Comparison of ENCODE assay signal across 1 cellular context in the genomic region with DNA sequence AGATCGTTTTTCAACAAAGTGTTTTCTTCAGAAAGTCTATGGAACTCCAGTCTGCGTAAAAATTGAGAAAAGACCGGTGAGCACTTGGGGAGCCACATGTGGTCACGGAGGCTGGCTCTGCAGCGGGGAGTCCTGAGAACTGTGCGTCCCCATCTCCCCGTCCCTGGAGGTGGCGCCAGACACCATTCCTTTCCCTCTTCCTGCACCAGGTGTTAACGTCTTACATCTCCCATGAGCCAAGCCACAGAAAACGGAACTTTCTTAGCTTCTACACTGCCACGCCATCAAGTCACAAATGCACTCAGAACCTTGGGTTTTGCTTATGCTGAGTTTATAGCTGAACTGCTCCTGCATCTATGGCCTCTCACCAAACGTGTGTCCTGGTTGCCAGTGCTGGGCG.
TF ChIP-seq lines count a peak whose summit lies in the region.

No MANE protein-coding gene starts in this region.

TF ChIP-seq in HepG2, 621 proteins besides CTCF, POLR2A, EP300 and RAD21 (continued from another document):
- TF ChIP-seq FUBP1 (CRISPR knock-in tag; IDR thresholded peaks at IDR 0.05; ENCODE audit: borderline replicate concordance) (no peak), KMT2B (CRISPR knock-in tag; IDR thresholded peaks at IDR 0.05) (no peak), KLF9 (CRISPR knock-in tag; IDR thresholded peaks at IDR 0.05; ENCODE audit: low read depth) (no peak), MED13 (CRISPR knock-in tag; IDR thresholded peaks at IDR 0.05) (no peak), ZFP1 (CRISPR knock-in tag; IDR thresholded peaks at IDR 0.05) (no peak), PRPF4 (IDR thresholded peaks at IDR 0.05; ENCODE audit: low read depth, low read length, poor library complexity, severe bottlenecking) (peak; percentile 92), CENPX (CRISPR knock-in tag; IDR thresholded peaks at IDR 0.05) (no peak), RARG (CRISPR knock-in tag; IDR thresholded peaks at IDR 0.05; ENCODE audit: low read depth) (no peak), ZNF256 (CRISPR knock-in tag; conservative IDR thresholded peaks at IDR 0.05) (no peak), ZBTB38 (CRISPR knock-in tag; IDR thresholded peaks at IDR 0.05) (peak; percentile 100), HNRNPLL (IDR thresholded peaks at IDR 0.05; ENCODE audit: low read depth, low read length, poor library complexity, severe bottlenecking) (no peak), CREBL2 (CRISPR knock-in tag; IDR thresholded peaks at IDR 0.05; ENCODE audit: borderline replicate concordance) (no peak), PRMT3 (CRISPR knock-in tag; IDR thresholded peaks at IDR 0.05; ENCODE audit: borderline replicate concordance, low read depth) (no peak), RNF2 (conservative IDR thresholded peaks at IDR 0.05; ENCODE audit: low read depth) (no peak), BATF2 (CRISPR knock-in tag; IDR thresholded peaks at IDR 0.05) (no peak), CHCHD3 (CRISPR knock-in tag; IDR thresholded peaks at IDR 0.05) (no peak), PHF21A (CRISPR knock-in tag; IDR thresholded peaks at IDR 0.05) (no peak), ZNF317 (CRISPR knock-in tag; IDR thresholded peaks at IDR 0.05) (no peak), ZMYM4 (CRISPR knock-in tag; IDR thresholded peaks at IDR 0.05) (no peak), ZUFSP (CRISPR knock-in tag; IDR thresholded peaks at IDR 0.05; ENCODE audit: borderline replicate concordance) (no peak), GTF3A (CRISPR knock-in tag; conservative IDR thresholded peaks at IDR 0.05) (no peak), ZNF709 (CRISPR knock-in tag; IDR thresholded peaks at IDR 0.05) (no peak), EEA1 (CRISPR knock-in tag; IDR thresholded peaks at IDR 0.05; ENCODE audit: borderline replicate concordance) (no peak), MIER3 (CRISPR knock-in tag; IDR thresholded peaks at IDR 0.05; ENCODE audit: borderline replicate concordance) (no peak), ZNF83 (CRISPR knock-in tag; IDR thresholded peaks at IDR 0.05; ENCODE audit: borderline replicate concordance) (no peak), DDIT3 (CRISPR knock-in tag; IDR thresholded peaks at IDR 0.05) (no peak), SOX6 (IDR thresholded peaks at IDR 0.05) (no peak), SOX6 (CRISPR knock-in tag; IDR thresholded peaks at IDR 0.05) (0 out of 2 replicates have a peak, but pooled peaks have one; percentile 30), TMF1 (CRISPR knock-in tag; IDR thresholded peaks at IDR 0.05; ENCODE audit: low read depth) (no peak), TRIM24 (CRISPR knock-in tag; IDR thresholded peaks at IDR 0.05) (no peak), REXO4 (CRISPR knock-in tag; IDR thresholded peaks at IDR 0.05; ENCODE audit: borderline replicate concordance) (no peak), ZNF138 (CRISPR knock-in tag; IDR thresholded peaks at IDR 0.05; ENCODE audit: low read depth) (no peak), HIVEP1 (CRISPR knock-in tag; IDR thresholded peaks at IDR 0.05) (no peak), NCOA5 (CRISPR knock-in tag; IDR thresholded peaks at IDR 0.05) (no peak), ZNF24 (IDR thresholded peaks at IDR 0.05) (no peak), ZNF598 (CRISPR knock-in tag; IDR thresholded peaks at IDR 0.05; ENCODE audit: borderline replicate concordance) (no peak), MIER2 (CRISPR knock-in tag; IDR thresholded peaks at IDR 0.05) (no peak), ZNF615 (CRISPR knock-in tag; IDR thresholded peaks at IDR 0.05; ENCODE audit: borderline replicate concordance) (no peak), U2AF1 (optimal IDR thresholded peaks at IDR 0.05; ENCODE audit: low read depth, low read length) (no peak), CBX5 (CRISPR knock-in tag; IDR thresholded peaks at IDR 0.05; ENCODE audit: borderline replicate concordance) (0 out of 2 replicates have a peak, but pooled peaks have one; percentile 13), ZNF761 (CRISPR knock-in tag; conservative IDR thresholded peaks at IDR 0.05) (no peak), THYN1 (CRISPR knock-in tag; IDR thresholded peaks at IDR 0.05; ENCODE audit: borderline replicate concordance, low read depth) (no peak), ZNF230 (CRISPR knock-in tag; IDR thresholded peaks at IDR 0.05) (peak; percentile 50; the same call in 1 of the 2 replicates), ZNF710 (CRISPR knock-in tag; IDR thresholded peaks at IDR 0.05; ENCODE audit: borderline replicate concordance) (no peak), TCF12 (IDR thresholded peaks at IDR 0.05) (no peak), TCF12 (CRISPR knock-in tag; IDR thresholded peaks at IDR 0.05) (no peak)
- TF ChIP-seq, protein P1, sequence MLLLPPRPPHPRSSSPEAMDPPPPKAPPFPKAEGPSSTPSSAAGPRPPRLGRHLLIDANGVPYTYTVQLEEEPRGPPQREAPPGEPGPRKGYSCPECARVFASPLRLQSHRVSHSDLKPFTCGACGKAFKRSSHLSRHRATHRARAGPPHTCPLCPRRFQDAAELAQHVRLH (CRISPR knock-in tag; IDR thresholded peaks at IDR 0.05; ENCODE audit: borderline replicate concordance, low read depth), result no peak
- TF ChIP-seq, protein P2, sequence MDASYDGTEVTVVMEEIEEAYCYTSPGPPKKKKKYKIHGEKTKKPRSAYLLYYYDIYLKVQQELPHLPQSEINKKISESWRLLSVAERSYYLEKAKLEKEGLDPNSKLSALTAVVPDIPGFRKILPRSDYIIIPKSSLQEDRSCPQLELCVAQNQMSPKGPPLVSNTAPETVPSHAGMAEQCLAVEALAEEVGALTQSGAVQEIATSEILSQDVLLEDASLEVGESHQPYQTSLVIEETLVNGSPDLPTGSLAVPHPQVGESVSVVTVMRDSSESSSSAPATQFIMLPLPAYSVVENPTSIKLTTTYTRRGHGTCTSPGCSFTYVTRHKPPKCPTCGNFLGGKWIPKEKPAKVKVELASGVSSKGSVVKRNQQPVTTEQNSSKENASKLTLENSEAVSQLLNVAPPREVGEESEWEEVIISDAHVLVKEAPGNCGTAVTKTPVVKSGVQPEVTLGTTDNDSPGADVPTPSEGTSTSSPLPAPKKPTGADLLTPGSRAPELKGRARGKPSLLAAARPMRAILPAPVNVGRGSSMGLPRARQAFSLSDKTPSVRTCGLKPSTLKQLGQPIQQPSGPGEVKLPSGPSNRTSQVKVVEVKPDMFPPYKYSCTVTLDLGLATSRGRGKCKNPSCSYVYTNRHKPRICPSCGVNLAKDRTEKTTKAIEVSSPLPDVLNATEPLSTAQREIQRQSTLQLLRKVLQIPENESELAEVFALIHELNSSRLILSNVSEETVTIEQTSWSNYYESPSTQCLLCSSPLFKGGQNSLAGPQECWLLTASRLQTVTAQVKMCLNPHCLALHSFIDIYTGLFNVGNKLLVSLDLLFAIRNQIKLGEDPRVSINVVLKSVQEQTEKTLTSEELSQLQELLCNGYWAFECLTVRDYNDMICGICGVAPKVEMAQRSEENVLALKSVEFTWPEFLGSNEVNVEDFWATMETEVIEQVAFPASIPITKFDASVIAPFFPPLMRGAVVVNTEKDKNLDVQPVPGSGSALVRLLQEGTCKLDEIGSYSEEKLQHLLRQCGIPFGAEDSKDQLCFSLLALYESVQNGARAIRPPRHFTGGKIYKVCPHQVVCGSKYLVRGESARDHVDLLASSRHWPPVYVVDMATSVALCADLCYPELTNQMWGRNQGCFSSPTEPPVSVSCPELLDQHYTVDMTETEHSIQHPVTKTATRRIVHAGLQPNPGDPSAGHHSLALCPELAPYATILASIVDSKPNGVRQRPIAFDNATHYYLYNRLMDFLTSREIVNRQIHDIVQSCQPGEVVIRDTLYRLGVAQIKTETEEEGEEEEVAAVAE (CRISPR knock-in tag; IDR thresholded peaks at IDR 0.05; ENCODE audit: borderline replicate concordance), result no peak
- TF ChIP-seq, protein P3, sequence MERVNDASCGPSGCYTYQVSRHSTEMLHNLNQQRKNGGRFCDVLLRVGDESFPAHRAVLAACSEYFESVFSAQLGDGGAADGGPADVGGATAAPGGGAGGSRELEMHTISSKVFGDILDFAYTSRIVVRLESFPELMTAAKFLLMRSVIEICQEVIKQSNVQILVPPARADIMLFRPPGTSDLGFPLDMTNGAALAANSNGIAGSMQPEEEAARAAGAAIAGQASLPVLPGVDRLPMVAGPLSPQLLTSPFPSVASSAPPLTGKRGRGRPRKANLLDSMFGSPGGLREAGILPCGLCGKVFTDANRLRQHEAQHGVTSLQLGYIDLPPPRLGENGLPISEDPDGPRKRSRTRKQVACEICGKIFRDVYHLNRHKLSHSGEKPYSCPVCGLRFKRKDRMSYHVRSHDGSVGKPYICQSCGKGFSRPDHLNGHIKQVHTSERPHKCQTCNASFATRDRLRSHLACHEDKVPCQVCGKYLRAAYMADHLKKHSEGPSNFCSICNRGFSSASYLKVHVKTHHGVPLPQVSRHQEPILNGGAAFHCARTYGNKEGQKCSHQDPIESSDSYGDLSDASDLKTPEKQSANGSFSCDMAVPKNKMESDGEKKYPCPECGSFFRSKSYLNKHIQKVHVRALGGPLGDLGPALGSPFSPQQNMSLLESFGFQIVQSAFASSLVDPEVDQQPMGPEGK (CRISPR knock-in tag; IDR thresholded peaks at IDR 0.05), result no peak
